14 cellular contexts compared by ENCODE assay signal in the genomic region with DNA sequence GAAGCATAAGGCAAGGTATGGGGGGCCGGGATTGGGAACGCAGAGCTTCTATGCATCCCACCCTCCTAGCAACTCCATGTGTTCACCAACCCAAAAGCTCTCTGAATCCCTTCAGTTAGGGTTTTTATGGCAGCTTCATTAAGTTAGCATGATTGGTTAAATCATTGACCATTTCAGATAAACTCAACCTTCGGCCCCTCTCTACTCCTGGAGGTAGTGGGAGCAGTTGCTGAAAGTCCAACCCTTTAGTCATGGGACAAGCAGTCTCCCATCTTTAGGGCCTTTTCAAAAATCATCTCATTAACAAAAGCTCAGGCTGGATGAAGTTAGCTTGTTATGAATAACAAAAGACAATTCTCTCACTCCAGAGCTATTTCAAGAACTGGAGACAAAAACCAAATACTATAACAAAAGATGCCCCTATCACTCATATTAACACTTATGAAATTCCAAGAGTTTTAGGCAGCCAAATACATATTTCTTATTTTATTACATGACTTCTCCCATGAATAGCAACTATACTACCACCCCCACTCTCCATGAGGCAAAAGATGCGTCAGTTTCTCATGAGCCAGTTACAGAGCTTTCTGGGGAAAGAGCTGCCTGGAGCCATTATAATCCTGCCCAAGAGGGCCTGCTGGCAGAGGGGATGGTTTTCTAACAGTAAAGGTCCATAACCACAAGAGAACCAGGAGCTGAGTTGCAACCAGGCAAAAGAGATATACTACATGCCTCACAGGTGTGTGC. TPM values are rescaled to one million over a fixed set of nuclear protein-coding genes. Genes with fewer than 3 reads are reported as not detected.
"Had no signal": no experiment of that assay in that cellular context is flagged by ENCODE, and none has a peak within 500 bp of the region (broad histone marks: within the 10 kb centered on the region; RNA-seq: fewer than 3 reads in every experiment).

No MANE protein-coding gene starts in this region.

- H3K36me3 ChIP-seq: tibial nerve had no signal

- H3K36me3 Mint-ChIP-seq: activated naive CD8-positive, alpha-beta T cell treated with anti-CD3 and anti-CD28 coated beads for 36 hours had no signal

- H3K79me2 ChIP-seq: parathyroid adenoma had no signal

- H3K27ac Mint-ChIP-seq: activated CD4-positive, alpha-beta T cell treated with anti-CD3 and anti-CD28 coated beads, Interleukin-2, amount 10 ng/mL, durations not matched to agents 7 days and 5 days; activated naive CD8-positive, alpha-beta T cell treated with anti-CD3 and anti-CD28 coated beads for 36 hours; activated T-helper 1 cell treated with anti-CD3 and anti-CD28 coated beads, Interleukin-12 subunit alpha, Interleukin-12 subunit beta, Interleukin-2, Interleukin-4 antibody, amounts not matched to agents 30 ng/mL and 10 ng/mL and 1 ng/mL, durations not matched to agents 14 hours and 24 hours and 36 hours; dendritic cell treated with granulocyte-macrophage colony-stimulating factor and Interleukin-4, amounts not matched to agents 40 ng/mL and 50 ng/mL, for 4 days had no signal

- H3K4me1 ChIP-seq: parathyroid adenoma had no signal

- H3K27me3 ChIP-seq: tibial nerve had no signal

- H3K9me3 Mint-ChIP-seq: activated CD4-positive, alpha-beta T cell treated with anti-CD3 and anti-CD28 coated beads, Interleukin-2, amount 10 ng/mL, durations not matched to agents 7 days and 5 days; activated naive CD8-positive, alpha-beta T cell treated with anti-CD3 and anti-CD28 coated beads for 36 hours; activated T-helper 1 cell treated with anti-CD3 and anti-CD28 coated beads, Interleukin-12 subunit alpha, Interleukin-12 subunit beta, Interleukin-2, Interleukin-4 antibody, amounts not matched to agents 30 ng/mL and 10 ng/mL and 1 ng/mL, durations not matched to agents 14 hours and 24 hours and 36 hours; dendritic cell treated with granulocyte-macrophage colony-stimulating factor and Interleukin-4, amounts not matched to agents 40 ng/mL and 50 ng/mL, for 4 days had no signal

- H3K9me3 ChIP-seq: tibial nerve had no signal

- H3K9ac ChIP-seq: parathyroid adenoma had no signal

- DNase-seq: activated CD4-positive, alpha-beta T cell treated with anti-CD3 and anti-CD28 coated beads, Interleukin-2, amount 10 ng/mL, durations not matched to agents 7 days and 5 days; activated CD8-positive, alpha-beta memory T cell treated with anti-CD3 and anti-CD28 coated beads for 24 hours; activated naive CD8-positive, alpha-beta T cell treated with anti-CD3 and anti-CD28 coated beads for 36 hours; effector memory CD4-positive, alpha-beta T cell; foreskin melanocyte; head of caudate nucleus; retina; stimulated activated CD4-positive, alpha-beta T cell treated with anti-CD3 and anti-CD28 coated beads, Interleukin-4, amount 100 ng/mL, for 24 hours; stimulated activated naive CD4-positive, alpha-beta T cell had no signal

- H3K27ac ChIP-seq: parathyroid adenoma had no signal

- H2AFZ ChIP-seq: parathyroid adenoma had no signal

- H3K4me3 Mint-ChIP-seq: activated CD4-positive, alpha-beta T cell treated with anti-CD3 and anti-CD28 coated beads, Interleukin-2, amount 10 ng/mL, durations not matched to agents 7 days and 5 days; activated naive CD8-positive, alpha-beta T cell treated with anti-CD3 and anti-CD28 coated beads for 36 hours; activated T-helper 1 cell treated with anti-CD3 and anti-CD28 coated beads, Interleukin-12 subunit alpha, Interleukin-12 subunit beta, Interleukin-2, Interleukin-4 antibody, amounts not matched to agents 30 ng/mL and 10 ng/mL and 1 ng/mL, durations not matched to agents 14 hours and 24 hours and 36 hours; dendritic cell treated with granulocyte-macrophage colony-stimulating factor and Interleukin-4, amounts not matched to agents 40 ng/mL and 50 ng/mL, for 4 days had no signal

- H3K4me1 Mint-ChIP-seq: activated CD4-positive, alpha-beta T cell treated with anti-CD3 and anti-CD28 coated beads, Interleukin-2, amount 10 ng/mL, durations not matched to agents 7 days and 5 days; activated naive CD8-positive, alpha-beta T cell treated with anti-CD3 and anti-CD28 coated beads for 36 hours had no signal

- H3K4me3 ChIP-seq: skin epidermis, tibial nerve had no signal

RNA-seq across cellular contexts. Expression of gene SLC16A12, which starts 44.6 kb away (rescaled TPM):
- total RNA-seq: activated CD4-positive, alpha-beta T cell treated with anti-CD3 and anti-CD28 coated beads, Interleukin-2, amount 10 ng/mL, durations not matched to agents 7 days and 5 days; activated naive CD8-positive, alpha-beta T cell treated with anti-CD3 and anti-CD28 coated beads for 36 hours; activated T-helper 1 cell treated with anti-CD3 and anti-CD28 coated beads, Interleukin-12 subunit alpha, Interleukin-12 subunit beta, Interleukin-2, Interleukin-4 antibody, amounts not matched to agents 30 ng/mL and 10 ng/mL and 1 ng/mL, durations not matched to agents 14 hours and 24 hours and 36 hours had no signal
